In the genomic region with DNA sequence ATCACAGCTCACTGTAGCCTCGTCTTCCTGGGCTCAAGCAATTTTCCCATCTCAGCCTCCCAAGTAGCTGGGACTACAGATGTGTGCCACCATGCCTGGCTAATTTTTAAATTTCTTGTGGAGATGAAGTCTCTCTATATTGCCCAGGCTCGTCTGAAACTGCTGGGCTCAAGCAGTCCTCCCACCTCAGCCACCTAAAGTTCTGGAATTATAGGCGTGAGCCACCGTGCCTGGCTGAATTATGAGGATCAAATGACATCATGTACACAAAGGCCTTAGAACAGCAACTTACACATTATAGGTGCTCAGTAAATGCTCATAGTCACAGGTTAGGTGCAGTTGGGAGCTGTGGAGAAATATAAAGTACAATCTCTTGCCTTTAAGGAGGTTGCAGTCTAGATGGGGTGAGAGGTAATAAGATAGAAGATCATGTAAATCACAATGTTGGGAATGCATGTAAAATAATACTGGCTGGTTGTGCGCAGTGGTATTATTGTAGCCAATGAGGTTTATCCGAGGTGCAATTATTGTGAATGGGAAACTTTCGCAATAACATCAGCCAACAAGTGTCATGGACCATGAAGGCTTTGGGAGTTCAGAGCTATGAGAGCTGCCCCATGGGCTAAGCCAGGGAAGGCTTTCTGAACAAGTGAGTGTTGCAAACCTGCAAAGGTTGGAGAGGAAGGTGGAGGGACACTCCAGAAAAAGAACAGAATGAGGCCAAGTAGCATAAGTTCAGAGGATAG, we compare ENCODE assay signal across 2 cellular contexts.
TF ChIP-seq lines count a peak whose summit lies in the region.

No MANE protein-coding gene starts in this region.

TF ChIP-seq in IMR-90, 13 proteins besides CTCF, POLR2A, EP300 and RAD21:
- TF ChIP-seq NFE2L2 (IDR thresholded peaks at IDR 0.05; ENCODE audit: low read depth, low read length) (no peak), CEBPB (IDR thresholded peaks at IDR 0.05; ENCODE audit: low read depth, low read length) (peak; percentile 56)

TF ChIP-seq in K562, 482 proteins besides CTCF, POLR2A, EP300 and RAD21:
- no peak for TF ChIP-seq ILF3 (IDR thresholded peaks at IDR 0.05; ENCODE audit: borderline replicate concordance)
- no peak for TF ChIP-seq COPS2 (conservative IDR thresholded peaks at IDR 0.05)
- TF ChIP-seq NUFIP1 (IDR thresholded peaks at IDR 0.05; ENCODE audit: partially characterized antibody): no peak
- TF ChIP-seq RBM17 (IDR thresholded peaks at IDR 0.05; ENCODE audit: borderline replicate concordance, low read depth, low read length): no peak
- 0 out of 2 replicates have a peak, but pooled peaks have one; percentile 12 for TF ChIP-seq CEBPB (tag; IDR thresholded peaks at IDR 0.05)
